Comparison of ENCODE assay signal across 9 cellular contexts in genomic region chr9:74645007-74645639, GRCh38.
DNase-seq lines count a peak whose midpoint lies in the region; ATAC-seq and TF ChIP-seq lines count a peak whose summit lies in the region.
"Had no signal": no experiment of that assay in that cellular context is flagged by ENCODE, and none has a peak within 500 bp of the region (broad histone marks: within the 10 kb centered on the region; RNA-seq: fewer than 3 reads in every experiment).

No MANE protein-coding gene starts in this region.

- CTCF ChIA-PET in activated naive CD4-positive, alpha-beta T cell treated with anti-CD3 and anti-CD28 coated beads for 36 hours (lab: Charles Lee) = interaction anchor here (0.7 kb wide), 1 partner anchor 319 kb away, joined by 3 read pairs; no protein-coding TSS in a partner anchor

- no peak for TF ChIP-seq POLR2A in gastroesophageal sphincter (IDR thresholded peaks at IDR 0.05)

- DNase-seq in COR-L47 (lab: John Stamatoyannopoulos, UW) (peak; percentile 2), NCI-H526 (lab: John Stamatoyannopoulos, UW) (peak; percentile 12 to 45), fibroblast of peridontal ligament (ENCODE audit: extremely low read depth) (peak; percentile 30), type B pancreatic cell (ENCODE audit: extremely low spot score, unreplicated experiment) (no peak)
- no peak for DNase-seq in activated naive CD4-positive, alpha-beta T cell treated with anti-CD3 and anti-CD28 coated beads for 36 hours
- DNase-seq in NK-92 treated with Interleukin-12 subunit alpha and Interleukin-12 subunit beta, amount 100 ng/mL, for 24 hours (lab: John Stamatoyannopoulos, UW) = no peak

- H3K9me3 ChIP-seq in gastroesophageal sphincter = no peaks in the 10 kb centered on the region

- ATAC-seq in GM21390 (IDR thresholded peaks at IDR 0.05; ENCODE audit: unreplicated experiment) (peak; percentile 54), gastroesophageal sphincter (no peak)

- H3K27ac ChIP-seq in gastroesophageal sphincter = no peak overlapping the region

- TF ChIP-seq EP300 in gastroesophageal sphincter (IDR thresholded peaks at IDR 0.05) = no peak

- no peaks in the 10 kb centered on the region for H3K4me1 ChIP-seq in gastroesophageal sphincter

- intact Hi-C loops in activated naive CD4-positive, alpha-beta T cell treated with anti-CD3 and anti-CD28 coated beads for 36 hours (cut with micrococcal nuclease) = loop anchor here (2.0 kb wide), 1 partner anchor 1444 kb away; no protein-coding TSS in a partner anchor

- no peaks in the 10 kb centered on the region for H3K4me1 Mint-ChIP-seq in type B pancreatic cell (ENCODE audit: unreplicated experiment)
- H3K4me1 Mint-ChIP-seq in activated naive CD4-positive, alpha-beta T cell treated with anti-CD3 and anti-CD28 coated beads for 36 hours (ENCODE audit: low read depth) = no peaks in the 10 kb centered on the region
- H3K4me1 Mint-ChIP-seq: IgD-negative memory B cell had no signal

- H3K36me3 ChIP-seq in gastroesophageal sphincter = no peaks in the 10 kb centered on the region

- TF ChIP-seq CTCF in type B pancreatic cell (conservative IDR thresholded peaks at IDR 0.05) = peak; percentile 80
- peak in 2 of 4 experiments; percentile 14 to 15 for TF ChIP-seq CTCF in gastroesophageal sphincter (IDR thresholded peaks at IDR 0.05)

- H3K4me3 Mint-ChIP-seq in type B pancreatic cell = no peak overlapping the region
- H3K4me3 Mint-ChIP-seq in activated naive CD4-positive, alpha-beta T cell treated with anti-CD3 and anti-CD28 coated beads for 36 hours = no peak overlapping the region
- H3K4me3 Mint-ChIP-seq: IgD-negative memory B cell had no signal

- no peak overlapping the region for H3K4me3 ChIP-seq in gastroesophageal sphincter

- no peaks in the 10 kb centered on the region for H3K9me3 Mint-ChIP-seq in type B pancreatic cell
- no peaks in the 10 kb centered on the region for H3K9me3 Mint-ChIP-seq in activated naive CD4-positive, alpha-beta T cell treated with anti-CD3 and anti-CD28 coated beads for 36 hours
- H3K9me3 Mint-ChIP-seq: IgD-negative memory B cell had no signal

- 54 to 59% methylated on average over 3 of the region's 3 CpGs for WGBS in gastroesophageal sphincter (ENCODE audit: low coverage in 1 of 2), 2 donors

- H3K27me3 Mint-ChIP-seq in type B pancreatic cell = peaks cover 10% of the 10 kb centered on the region
- peaks cover 2% of the 10 kb centered on the region for H3K27me3 Mint-ChIP-seq in activated naive CD4-positive, alpha-beta T cell treated with anti-CD3 and anti-CD28 coated beads for 36 hours (ENCODE audit: low read depth)

- no peak overlapping the region for H3K27ac Mint-ChIP-seq in type B pancreatic cell
- no peak overlapping the region for H3K27ac Mint-ChIP-seq in activated naive CD4-positive, alpha-beta T cell treated with anti-CD3 and anti-CD28 coated beads for 36 hours
- H3K27ac Mint-ChIP-seq: IgD-negative memory B cell had no signal

- no peaks in the 10 kb centered on the region for H3K27me3 ChIP-seq in gastroesophageal sphincter

- H3K36me3 Mint-ChIP-seq in type B pancreatic cell = no peaks in the 10 kb centered on the region
- H3K36me3 Mint-ChIP-seq in activated naive CD4-positive, alpha-beta T cell treated with anti-CD3 and anti-CD28 coated beads for 36 hours (ENCODE audit: low read depth) = no peaks in the 10 kb centered on the region
- H3K36me3 Mint-ChIP-seq: IgD-negative memory B cell had no signal

Comparison
In these comparisons a context has a peak if more than half of its experiments do, and no peak if none do; other contexts are left out.
1. DNase-seq: peak in COR-L47 (single experiment), NCI-H526 (2 of 2) and fibroblast of peridontal ligament (single experiment); none in type B pancreatic cell (single experiment), activated naive CD4-positive, alpha-beta T cell treated with anti-CD3 and anti-CD28 coated beads for 36 hours (single experiment) and NK-92 treated with Interleukin-12 subunit alpha and Interleukin-12 subunit beta, amount 100 ng/mL, for 24 hours (single experiment).